Comparison of ENCODE assay signal across 24 cellular contexts in genomic region chr4:8061573-8061972, GRCh38.
DNase-seq lines count a peak whose midpoint lies in the region; ATAC-seq, FAIRE-seq and TF ChIP-seq lines count a peak whose summit lies in the region.
"Had no signal": no experiment of that assay in that cellular context is flagged by ENCODE, and none has a peak within 500 bp of the region (broad histone marks: within the 10 kb centered on the region; RNA-seq: fewer than 3 reads in every experiment).

No MANE protein-coding gene starts in this region.

- H3K4ac ChIP-seq in H1 (replicated peaks; ENCODE audit: insufficient read length, low read depth, low read length), result no peak overlapping the region

- peak; percentile 72 for DNase-seq in A673 (ENCODE audit: low spot score)
- DNase-seq in SK-N-MC (ENCODE audit: low read depth, low spot score), result peak; percentile 20
- no peak for DNase-seq in H1 (ENCODE audit: low read depth in 1 of 2, low spot score in 2 of 2)
- DNase-seq in psoas muscle, result no peak
- DNase-seq in middle frontal gyrus (ENCODE audit: extremely low spot score, low spot score), result no peak
- no peak for DNase-seq in GM03348 (ENCODE audit: low spot score)
- DNase-seq in mesenteric fat pad (ENCODE audit: low spot score), result no peak
- DNase-seq: 8988T; AML-193; Caco-2; Calu3; CD4-positive, alpha-beta T cell; CD8-positive, alpha-beta T cell; DMS79 treated with DMSO at 0.1 percent for 48 hours; GF-D8 had no signal

- H3K23me2 ChIP-seq in H1 (ENCODE audit: low read depth, low read length), result no peaks in the 10 kb centered on the region

- CTCF ChIA-PET in A673 (lab: Charles Lee), result no interaction called here
- CTCF ChIA-PET in H1 (lab: Charles Lee; ENCODE audit: partially characterized antibody), result interaction anchor here (1.0 to 1.2 kb wide), 3 partner anchors 10 to 115 kb away, joined by 3 to 6 read pairs (median 3); no protein-coding TSS in a partner anchor

- no peaks in the 10 kb centered on the region for H3K79me2 ChIP-seq in H1 (ENCODE audit: control insufficient read depth in 1 of 2, insufficient read depth in 2 of 2, low read length in 2 of 2)

- no peak overlapping the region for H2AK5ac ChIP-seq in H1 (ENCODE audit: low read depth, low read length)

- H3K36me3 ChIP-seq in A673 (ENCODE audit: insufficient read depth, low read length, poor library complexity, severe bottlenecking), result peaks cover under 1% of the 10 kb centered on the region
- H3K36me3 ChIP-seq in SK-N-MC (ENCODE audit: insufficient read depth, low read length), result no peaks in the 10 kb centered on the region
- no peaks in the 10 kb centered on the region for H3K36me3 ChIP-seq in H1 (ENCODE audit: control insufficient read depth in 2 of 4, insufficient read depth in 4 of 4, low read length in 3 of 4)
- H3K36me3 ChIP-seq in psoas muscle (ENCODE audit: insufficient read depth in 1 of 2, low read depth in 1 of 2), result peaks cover 4 to 68% of the 10 kb centered on the region in 2 donors

- intact Hi-C loops in A673 (cut with micrococcal nuclease; ENCODE audit: unreplicated experiment) (no loop called here), psoas muscle (cut with DNase I) (no loop called here)

- H3K4me3 ChIP-seq in A673 (ENCODE audit: low read depth, low read length, poor library complexity, severe bottlenecking) (no peak overlapping the region), SK-N-MC (no peak overlapping the region), H1 (ENCODE audit: extremely low read depth in 1 of 4, insufficient read depth in 2 of 4, low read depth in 3 of 4, low read length in 4 of 4) (no peak overlapping the region), psoas muscle (no peak overlapping the region)
- H3K4me3 ChIP-seq: BLaER1 treated with 17β-estradiol and CSF1 and Interleukin-3, amounts not matched to agents 10 nM and 100 nM; GM12878 had no signal

- H3K23ac ChIP-seq in H1 (ENCODE audit: insufficient read length), result no peak overlapping the region

- no peak overlapping the region for H2BK12ac ChIP-seq in H1 (ENCODE audit: low read depth, low read length)

- H3K4me2 ChIP-seq in H1 (ENCODE audit: insufficient read depth in 1 of 2, low read depth in 2 of 2, low read length in 2 of 2), result no peak overlapping the region
- H3K4me2 ChIP-seq: BLaER1 treated with 17β-estradiol and CSF1 and Interleukin-3, amounts not matched to agents 10 nM and 100 nM had no signal

- H3K14ac ChIP-seq in H1 (ENCODE audit: insufficient read length), result no peak overlapping the region

- no peak for ATAC-seq in psoas muscle
- no peak for ATAC-seq in GM21529 (IDR thresholded peaks at IDR 0.05; ENCODE audit: unreplicated experiment)
- ATAC-seq: CD8-positive, alpha-beta T cell; GM12878 had no signal

- TF ChIP-seq RAD21 in H1 (IDR thresholded peaks at IDR 0.05 in 1 of 2, conservative IDR thresholded peaks at IDR 0.05 in 1 of 2; ENCODE audit: low read depth in 2 of 2, low read length in 2 of 2), result no peak

- no peaks in the 10 kb centered on the region for H4K20me1 ChIP-seq in H1 (replicated peaks in 1 of 2; ENCODE audit: control insufficient read depth in 1 of 2, insufficient read depth in 2 of 2, low read length in 2 of 2)
- H4K20me1 ChIP-seq: BLaER1 treated with 17β-estradiol and CSF1 and Interleukin-3, amounts not matched to agents 10 nM and 100 nM had no signal

- TF ChIP-seq POLR2A in H1 (IDR thresholded peaks at IDR 0.05; ENCODE audit: control extremely low read depth in 1 of 2, low read depth in 2 of 2, low read length in 2 of 2), result no peak

- no peak for FAIRE-seq in H1 (lab: Jason Lieb, UNC)
- FAIRE-seq: A204.1, D721Med, G401.6, GM12878, GM12892, GM18507 had no signal

- WGBS in H1 (ENCODE audit: extremely low coverage in 1 of 2, insufficient coverage in 1 of 2, insufficient read length in 1 of 2, insufficient replicate concordance in 2 of 2, low coverage in 1 of 2, low lambda C conversion rate in 2 of 2, missing lambda C conversion rate in 1 of 2), 2 experiments, result 87% methylated on average over 8 of the region's 8 CpGs; no CpG with 5 or more reads in 1 of the 2 experiments
- WGBS in psoas muscle, 3 donors, result 84 to 87% (median 86%) methylated on average over 8 of the region's 8 CpGs

- no peak overlapping the region for H3K18ac ChIP-seq in H1 (ENCODE audit: extremely low read depth, low read length)

- no peak overlapping the region for H2BK15ac ChIP-seq in H1 (ENCODE audit: low read length)

- no peak overlapping the region for H2BK120ac ChIP-seq in H1 (replicated peaks; ENCODE audit: low read depth, low read length)

- H3K9me3 ChIP-seq in A673 (ENCODE audit: low read depth, low read length, poor library complexity, severe bottlenecking) (peaks cover 31% of the 10 kb centered on the region), SK-N-MC (ENCODE audit: low read depth, low read length) (no peaks in the 10 kb centered on the region), H1 (ENCODE audit: insufficient read depth in 2 of 2, low read depth in 1 of 2, low read length in 1 of 2) (no peaks in the 10 kb centered on the region), psoas muscle (no peaks in the 10 kb centered on the region)

- H3K27me3 ChIP-seq in A673 (replicated peaks; ENCODE audit: insufficient read depth, low read depth, low read length, poor library complexity) (no peaks in the 10 kb centered on the region), H1 (replicated peaks in 1 of 4; ENCODE audit: control insufficient read depth in 3 of 4, extremely low read depth in 1 of 4, insufficient read depth in 3 of 4, low read length in 3 of 4) (no peaks in the 10 kb centered on the region; a peak in 1 of 7 replicates), psoas muscle (ENCODE audit: insufficient read depth in 3 of 3, low read length in 2 of 3) (no peaks in the 10 kb centered on the region)
- H3K27me3 ChIP-seq: BLaER1 treated with 17β-estradiol and CSF1 and Interleukin-3, amounts not matched to agents 10 nM and 100 nM had no signal

- H3K27ac ChIP-seq in A673 (ENCODE audit: low read depth, low read length, poor library complexity, severe bottlenecking) (peak overlapping the region; percentile 87), SK-N-MC (no peak overlapping the region), H1 (ENCODE audit: low read depth, low read length) (no peak overlapping the region), psoas muscle (peak overlapping the region; percentile 53)
- H3K27ac ChIP-seq: BLaER1 treated with 17β-estradiol and CSF1 and Interleukin-3, amounts not matched to agents 10 nM and 100 nM; C4-2B had no signal

- TF ChIP-seq EP300 in H1 (IDR thresholded peaks at IDR 0.05; ENCODE audit: borderline replicate concordance in 1 of 2, low read depth in 2 of 2, low read length in 2 of 2), result no peak

- H3K9ac ChIP-seq in SK-N-MC (ENCODE audit: insufficient read length) (no peak overlapping the region), H1 (replicated peaks in 1 of 4; ENCODE audit: extremely low read depth in 1 of 4, low read depth in 3 of 4, low read length in 3 of 4) (no peak overlapping the region)
- H3K9ac ChIP-seq: BLaER1 treated with 17β-estradiol and CSF1 and Interleukin-3, amounts not matched to agents 10 nM and 100 nM had no signal

- no peak overlapping the region for H4K91ac ChIP-seq in H1 (replicated peaks; ENCODE audit: insufficient read length, low read length)

- no TSS peak for BruUV-seq in A673 (replicated peaks; lab: Mats Ljungman, UMichigan)

- TF ChIP-seq CTCF in A673 (conservative IDR thresholded peaks at IDR 0.05; ENCODE audit: low read depth, low read length), result no peak
- TF ChIP-seq CTCF in H1 (IDR thresholded peaks at IDR 0.05; ENCODE audit: control extremely low read depth in 1 of 3, insufficient read depth in 1 of 3, low read depth in 1 of 3, low read length in 3 of 3), result no peak
- TF ChIP-seq CTCF in psoas muscle (IDR thresholded peaks at IDR 0.05), result no peak

- H2AFZ ChIP-seq in H1 (ENCODE audit: low read length), result no peak overlapping the region

- H3K79me1 ChIP-seq in H1 (ENCODE audit: low read depth, low read length), result no peaks in the 10 kb centered on the region

- no peak overlapping the region for H2BK20ac ChIP-seq in H1 (ENCODE audit: low read length)

- no peak overlapping the region for H4K8ac ChIP-seq in H1 (ENCODE audit: extremely low read depth, insufficient read depth, low read length)

- H3K4me1 ChIP-seq in A673 (ENCODE audit: insufficient read depth, low read length, poor library complexity, severe bottlenecking), result peaks cover 19% of the 10 kb centered on the region
- H3K4me1 ChIP-seq in H1 (replicated peaks in 1 of 4; ENCODE audit: control insufficient read depth in 3 of 4, insufficient read depth in 4 of 4, low read length in 3 of 4), result peaks cover 0 to 6% (median 0%) of the 10 kb centered on the region in 4 experiments; a peak in 3 of 7 replicates
- no peaks in the 10 kb centered on the region for H3K4me1 ChIP-seq in psoas muscle
- H3K4me1 ChIP-seq: Caco-2 had no signal

- no peak overlapping the region for H4K5ac ChIP-seq in H1 (ENCODE audit: insufficient read length, low read depth, low read length)

- peak overlapping the region; percentile 52; the same call in 1 of the 2 replicates for H2BK5ac ChIP-seq in H1 (ENCODE audit: low read depth, low read length)

- H3K56ac ChIP-seq in H1 (replicated peaks; ENCODE audit: insufficient read length, low read depth, low read length), result no peak overlapping the region

- POLR2A ChIA-PET in A673 (lab: Charles Lee; ENCODE audit: low non-redundant PET), result no interaction called here
- POLR2A ChIA-PET in H1 (lab: Charles Lee; ENCODE audit: partially characterized antibody), result interaction anchor here (2.2 kb wide), 1 partner anchor 11 kb away, joined by 8 read pairs; no protein-coding TSS in a partner anchor

TF ChIP-seq in H1, 55 proteins besides CTCF, POLR2A, EP300 and RAD21 (continues in another document):
- TF ChIP-seq HDAC6 (IDR thresholded peaks at IDR 0.05; ENCODE audit: low read depth, low read length) (no peak), GABPA (IDR thresholded peaks at IDR 0.05; ENCODE audit: borderline replicate concordance, insufficient read depth, low read length) (no peak), SP1 (IDR thresholded peaks at IDR 0.05; ENCODE audit: low read depth, low read length) (no peak), GTF2F1 (IDR thresholded peaks at IDR 0.05; ENCODE audit: borderline replicate concordance, low read depth, low read length) (no peak), NANOG (IDR thresholded peaks at IDR 0.05; ENCODE audit: insufficient read depth, low read depth, low read length, poor library complexity, severe bottlenecking) (no peak), CEBPB (IDR thresholded peaks at IDR 0.05; ENCODE audit: low read depth, low read length) (no peak), BRCA1 (IDR thresholded peaks at IDR 0.05; ENCODE audit: low read depth, low read length) (no peak), KDM1A (IDR thresholded peaks at IDR 0.05; ENCODE audit: borderline replicate concordance, low read length) (no peak), RXRA (IDR thresholded peaks at IDR 0.05; ENCODE audit: insufficient read depth, low read depth, low read length) (no peak), JUN (IDR thresholded peaks at IDR 0.05; ENCODE audit: low read depth, low read length) (no peak), SIN3A (conservative IDR thresholded peaks at IDR 0.05 in 1 of 2, IDR thresholded peaks at IDR 0.05 in 1 of 2; ENCODE audit: low read depth in 1 of 2, low read length in 2 of 2) (no peak)

Comparison
In these comparisons a context has a peak if more than half of its experiments do, and no peak if none do; other contexts are left out.
1. DNase-seq: peak in A673 (single experiment) and SK-N-MC (single experiment); none in H1 (0 of 2), psoas muscle (0 of 2), middle frontal gyrus (single experiment), GM03348 (single experiment) and mesenteric fat pad (single experiment).
2. H3K27ac ChIP-seq: peak in A673 (single experiment) and psoas muscle (single experiment); none in SK-N-MC (single experiment) and H1 (single experiment).